2 cellular contexts compared by ENCODE assay signal in the genomic region with DNA sequence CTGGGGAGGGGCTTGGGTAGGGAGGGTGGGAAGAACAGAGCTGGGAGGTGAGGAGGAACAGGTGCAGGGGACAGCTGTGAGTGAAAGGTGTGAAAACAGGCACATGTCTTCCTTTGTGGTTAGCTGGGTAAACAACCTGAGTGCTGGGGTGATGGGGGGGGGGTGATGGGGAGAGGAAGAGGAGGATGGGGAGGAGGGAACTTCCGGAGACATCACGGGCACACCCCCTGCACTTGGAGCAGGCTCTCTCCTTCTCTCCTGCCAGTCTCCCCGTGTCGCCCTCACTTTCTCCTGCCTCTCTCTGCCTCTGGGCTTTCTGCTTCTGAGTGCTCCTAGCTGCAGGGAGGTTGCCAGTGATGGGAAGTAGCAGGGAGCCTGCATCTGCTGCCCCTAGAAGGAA.
TF ChIP-seq lines count a peak whose summit lies in the region.

No MANE protein-coding gene starts in this region.

TF ChIP-seq in GM12891, 5 proteins besides CTCF, POLR2A, EP300 and RAD21 (continued from another document):
- no peak for TF ChIP-seq TAF1 (IDR thresholded peaks at IDR 0.05; ENCODE audit: low read depth, low read length)

TF ChIP-seq in GM23338, 12 proteins besides CTCF, POLR2A, EP300 and RAD21 (continued from another document):
- TF ChIP-seq, protein P1, sequence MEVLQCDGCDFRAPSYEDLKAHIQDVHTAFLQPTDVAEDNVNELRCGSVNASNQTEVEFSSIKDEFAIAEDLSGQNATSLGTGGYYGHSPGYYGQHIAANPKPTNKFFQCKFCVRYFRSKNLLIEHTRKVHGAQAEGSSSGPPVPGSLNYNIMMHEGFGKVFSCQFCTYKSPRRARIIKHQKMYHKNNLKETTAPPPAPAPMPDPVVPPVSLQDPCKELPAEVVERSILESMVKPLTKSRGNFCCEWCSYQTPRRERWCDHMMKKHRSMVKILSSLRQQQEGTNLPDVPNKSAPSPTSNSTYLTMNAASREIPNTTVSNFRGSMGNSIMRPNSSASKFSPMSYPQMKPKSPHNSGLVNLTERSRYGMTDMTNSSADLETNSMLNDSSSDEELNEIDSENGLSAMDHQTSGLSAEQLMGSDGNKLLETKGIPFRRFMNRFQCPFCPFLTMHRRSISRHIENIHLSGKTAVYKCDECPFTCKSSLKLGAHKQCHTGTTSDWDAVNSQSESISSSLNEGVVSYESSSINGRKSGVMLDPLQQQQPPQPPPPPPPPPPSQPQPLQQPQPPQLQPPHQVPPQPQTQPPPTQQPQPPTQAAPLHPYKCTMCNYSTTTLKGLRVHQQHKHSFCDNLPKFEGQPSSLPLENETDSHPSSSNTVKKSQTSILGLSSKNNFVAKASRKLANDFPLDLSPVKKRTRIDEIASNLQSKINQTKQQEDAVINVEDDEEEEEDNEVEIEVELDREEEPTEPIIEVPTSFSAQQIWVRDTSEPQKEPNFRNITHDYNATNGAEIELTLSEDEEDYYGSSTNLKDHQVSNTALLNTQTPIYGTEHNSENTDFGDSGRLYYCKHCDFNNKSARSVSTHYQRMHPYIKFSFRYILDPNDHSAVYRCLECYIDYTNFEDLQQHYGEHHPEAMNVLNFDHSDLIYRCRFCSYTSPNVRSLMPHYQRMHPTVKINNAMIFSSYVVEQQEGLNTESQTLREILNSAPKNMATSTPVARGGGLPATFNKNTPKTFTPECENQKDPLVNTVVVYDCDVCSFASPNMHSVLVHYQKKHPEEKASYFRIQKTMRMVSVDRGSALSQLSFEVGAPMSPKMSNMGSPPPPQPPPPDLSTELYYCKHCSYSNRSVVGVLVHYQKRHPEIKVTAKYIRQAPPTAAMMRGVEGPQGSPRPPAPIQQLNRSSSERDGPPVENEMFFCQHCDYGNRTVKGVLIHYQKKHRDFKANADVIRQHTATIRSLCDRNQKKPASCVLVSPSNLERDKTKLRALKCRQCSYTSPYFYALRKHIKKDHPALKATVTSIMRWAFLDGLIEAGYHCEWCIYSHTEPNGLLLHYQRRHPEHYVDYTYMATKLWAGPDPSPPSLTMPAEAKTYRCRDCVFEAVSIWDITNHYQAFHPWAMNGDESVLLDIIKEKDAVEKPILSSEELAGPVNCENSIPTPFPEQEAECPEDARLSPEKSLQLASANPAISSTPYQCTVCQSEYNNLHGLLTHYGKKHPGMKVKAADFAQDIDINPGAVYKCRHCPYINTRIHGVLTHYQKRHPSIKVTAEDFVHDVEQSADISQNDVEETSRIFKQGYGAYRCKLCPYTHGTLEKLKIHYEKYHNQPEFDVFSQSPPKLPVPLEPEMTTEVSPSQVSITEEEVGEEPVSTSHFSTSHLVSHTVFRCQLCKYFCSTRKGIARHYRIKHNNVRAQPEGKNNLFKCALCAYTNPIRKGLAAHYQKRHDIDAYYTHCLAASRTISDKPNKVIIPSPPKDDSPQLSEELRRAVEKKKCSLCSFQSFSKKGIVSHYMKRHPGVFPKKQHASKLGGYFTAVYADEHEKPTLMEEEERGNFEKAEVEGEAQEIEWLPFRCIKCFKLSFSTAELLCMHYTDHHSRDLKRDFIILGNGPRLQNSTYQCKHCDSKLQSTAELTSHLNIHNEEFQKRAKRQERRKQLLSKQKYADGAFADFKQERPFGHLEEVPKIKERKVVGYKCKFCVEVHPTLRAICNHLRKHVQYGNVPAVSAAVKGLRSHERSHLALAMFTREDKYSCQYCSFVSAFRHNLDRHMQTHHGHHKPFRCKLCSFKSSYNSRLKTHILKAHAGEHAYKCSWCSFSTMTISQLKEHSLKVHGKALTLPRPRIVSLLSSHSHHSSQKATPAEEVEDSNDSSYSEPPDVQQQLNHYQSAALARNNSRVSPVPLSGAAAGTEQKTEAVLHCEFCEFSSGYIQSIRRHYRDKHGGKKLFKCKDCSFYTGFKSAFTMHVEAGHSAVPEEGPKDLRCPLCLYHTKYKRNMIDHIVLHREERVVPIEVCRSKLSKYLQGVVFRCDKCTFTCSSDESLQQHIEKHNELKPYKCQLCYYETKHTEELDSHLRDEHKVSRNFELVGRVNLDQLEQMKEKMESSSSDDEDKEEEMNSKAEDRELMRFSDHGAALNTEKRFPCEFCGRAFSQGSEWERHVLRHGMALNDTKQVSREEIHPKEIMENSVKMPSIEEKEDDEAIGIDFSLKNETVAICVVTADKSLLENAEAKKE (CRISPR knock-in tag; IDR thresholded peaks at IDR 0.05): no peak
- TF ChIP-seq JUNB (IDR thresholded peaks at IDR 0.05; ENCODE audit: unreplicated experiment) (no peak), EZH2 (IDR thresholded peaks at IDR 0.05; ENCODE audit: low read depth, unreplicated experiment) (no peak), ZNF114 (CRISPR knock-in tag; IDR thresholded peaks at IDR 0.05) (no peak), STAT1 (IDR thresholded peaks at IDR 0.05; ENCODE audit: unreplicated experiment) (no peak), EZH2phosphoT487 (IDR thresholded peaks at IDR 0.05; ENCODE audit: unreplicated experiment) (no peak), CREB1 (CRISPR knock-in tag; IDR thresholded peaks at IDR 0.05; ENCODE audit: low read depth) (no peak), POLR2AphosphoS5 (IDR thresholded peaks at IDR 0.05; ENCODE audit: low read depth) (no peak)
- TF ChIP-seq, protein P2, sequence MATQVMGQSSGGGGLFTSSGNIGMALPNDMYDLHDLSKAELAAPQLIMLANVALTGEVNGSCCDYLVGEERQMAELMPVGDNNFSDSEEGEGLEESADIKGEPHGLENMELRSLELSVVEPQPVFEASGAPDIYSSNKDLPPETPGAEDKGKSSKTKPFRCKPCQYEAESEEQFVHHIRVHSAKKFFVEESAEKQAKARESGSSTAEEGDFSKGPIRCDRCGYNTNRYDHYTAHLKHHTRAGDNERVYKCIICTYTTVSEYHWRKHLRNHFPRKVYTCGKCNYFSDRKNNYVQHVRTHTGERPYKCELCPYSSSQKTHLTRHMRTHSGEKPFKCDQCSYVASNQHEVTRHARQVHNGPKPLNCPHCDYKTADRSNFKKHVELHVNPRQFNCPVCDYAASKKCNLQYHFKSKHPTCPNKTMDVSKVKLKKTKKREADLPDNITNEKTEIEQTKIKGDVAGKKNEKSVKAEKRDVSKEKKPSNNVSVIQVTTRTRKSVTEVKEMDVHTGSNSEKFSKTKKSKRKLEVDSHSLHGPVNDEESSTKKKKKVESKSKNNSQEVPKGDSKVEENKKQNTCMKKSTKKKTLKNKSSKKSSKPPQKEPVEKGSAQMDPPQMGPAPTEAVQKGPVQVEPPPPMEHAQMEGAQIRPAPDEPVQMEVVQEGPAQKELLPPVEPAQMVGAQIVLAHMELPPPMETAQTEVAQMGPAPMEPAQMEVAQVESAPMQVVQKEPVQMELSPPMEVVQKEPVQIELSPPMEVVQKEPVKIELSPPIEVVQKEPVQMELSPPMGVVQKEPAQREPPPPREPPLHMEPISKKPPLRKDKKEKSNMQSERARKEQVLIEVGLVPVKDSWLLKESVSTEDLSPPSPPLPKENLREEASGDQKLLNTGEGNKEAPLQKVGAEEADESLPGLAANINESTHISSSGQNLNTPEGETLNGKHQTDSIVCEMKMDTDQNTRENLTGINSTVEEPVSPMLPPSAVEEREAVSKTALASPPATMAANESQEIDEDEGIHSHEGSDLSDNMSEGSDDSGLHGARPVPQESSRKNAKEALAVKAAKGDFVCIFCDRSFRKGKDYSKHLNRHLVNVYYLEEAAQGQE (IDR thresholded peaks at IDR 0.05; ENCODE audit: unreplicated experiment): no peak
- TF ChIP-seq, protein P3, sequence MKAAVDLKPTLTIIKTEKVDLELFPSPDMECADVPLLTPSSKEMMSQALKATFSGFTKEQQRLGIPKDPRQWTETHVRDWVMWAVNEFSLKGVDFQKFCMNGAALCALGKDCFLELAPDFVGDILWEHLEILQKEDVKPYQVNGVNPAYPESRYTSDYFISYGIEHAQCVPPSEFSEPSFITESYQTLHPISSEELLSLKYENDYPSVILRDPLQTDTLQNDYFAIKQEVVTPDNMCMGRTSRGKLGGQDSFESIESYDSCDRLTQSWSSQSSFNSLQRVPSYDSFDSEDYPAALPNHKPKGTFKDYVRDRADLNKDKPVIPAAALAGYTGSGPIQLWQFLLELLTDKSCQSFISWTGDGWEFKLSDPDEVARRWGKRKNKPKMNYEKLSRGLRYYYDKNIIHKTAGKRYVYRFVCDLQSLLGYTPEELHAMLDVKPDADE (IDR thresholded peaks at IDR 0.05): no peak
TF ChIP-seq in GM23338: peak in this region for 0.
